12 cellular contexts compared by ENCODE assay signal in genomic region chr7:2980406-2981102, GRCh38.
DNase-seq lines count a peak whose midpoint lies in the region; ATAC-seq, FAIRE-seq and TF ChIP-seq lines count a peak whose summit lies in the region.
"Had no signal": no experiment of that assay in that cellular context is flagged by ENCODE, and none has a peak within 500 bp of the region (broad histone marks: within the 10 kb centered on the region; RNA-seq: fewer than 3 reads in every experiment).

No MANE protein-coding gene starts in this region.

- peak overlapping the region; percentile 60 for H3K4me3 ChIP-seq in DOHH2 (ENCODE audit: low read length)
- H3K4me3 ChIP-seq in brain microvascular endothelial cell (ENCODE audit: low read depth, low read length): no peak overlapping the region
- H3K4me3 ChIP-seq: neural progenitor cell had no signal

- H3K36me3 ChIP-seq in DOHH2 (ENCODE audit: control insufficient read depth, low read length) (peaks cover 36% of the 10 kb centered on the region), brain microvascular endothelial cell (replicated peaks) (no peaks in the 10 kb centered on the region)
- H3K36me3 ChIP-seq: neural progenitor cell had no signal

- peak; percentile 74 for FAIRE-seq in GM19239 (lab: Jason Lieb, UNC)

- H3K4me1 Mint-ChIP-seq in central memory CD8-positive, alpha-beta T cell: peaks cover 76% of the 10 kb centered on the region

- H3K27ac ChIP-seq in DOHH2 (ENCODE audit: low read depth, low read length) (peak overlapping the region; percentile 58), brain microvascular endothelial cell (no peak overlapping the region)
- H3K27ac ChIP-seq: neural progenitor cell had no signal

- TF ChIP-seq CTCF in DOHH2 (IDR thresholded peaks at IDR 0.05; ENCODE audit: low read depth, low read length, poor library complexity, severe bottlenecking) (no peak), brain microvascular endothelial cell (IDR thresholded peaks at IDR 0.05; ENCODE audit: low read depth, low read length, missing control alignments) (no peak)

- 0 out of 2 replicates have a peak, but pooled peaks cover 5% of the 10 kb centered on the region for H3F3A ChIP-seq in DOHH2 (ENCODE audit: control insufficient read depth, insufficient read depth)

- H3K4me2 ChIP-seq in DOHH2 (ENCODE audit: low read length): peak overlapping the region; percentile 70
- H3K4me2 ChIP-seq: neural progenitor cell had no signal

- in situ Hi-C loops in brain microvascular endothelial cell (cut with HindIII; ENCODE audit: low pct_ligation_motif_present, low sequenced_read_pairs): no loop called here

- H3K9me3 ChIP-seq in DOHH2 (ENCODE audit: control insufficient read depth, insufficient read depth, low read length): no peaks in the 10 kb centered on the region

- no peaks in the 10 kb centered on the region for H3K27me3 Mint-ChIP-seq in central memory CD8-positive, alpha-beta T cell

- no peaks in the 10 kb centered on the region for H3K9me3 Mint-ChIP-seq in central memory CD8-positive, alpha-beta T cell

- no peaks in the 10 kb centered on the region for H3K9me2 ChIP-seq in DOHH2 (replicated peaks; ENCODE audit: control insufficient read depth, low read length)

- ATAC-seq in central memory CD8-positive, alpha-beta T cell (replicated peaks; ENCODE audit: extremely low read depth, poor library complexity, severe bottlenecking): no peak
- ATAC-seq in HG03139 (IDR thresholded peaks at IDR 0.05; ENCODE audit: unreplicated experiment): no peak

- no peak for DNase-seq in GM19239 (ENCODE audit: insufficient read length, low spot score)
- DNase-seq in central memory CD8-positive, alpha-beta T cell (ENCODE audit: low spot score in 2 of 2): no peak
- DNase-seq in putamen (ENCODE audit: low spot score): peak; percentile 9
- no peak for DNase-seq in SW480 (ENCODE audit: low spot score)
- no peak for DNase-seq in brain microvascular endothelial cell
- DNase-seq: caudate nucleus, DMS53, NCI-H1105, NCI-H774 had no signal

- H3K4me3 Mint-ChIP-seq in central memory CD8-positive, alpha-beta T cell: peak overlapping the region; percentile 64
- H3K4me3 Mint-ChIP-seq: neural progenitor cell had no signal

- H3K79me2 ChIP-seq in DOHH2 (ENCODE audit: control insufficient read depth, low read length): peaks cover 72% of the 10 kb centered on the region

- no peaks in the 10 kb centered on the region for H3K27me3 ChIP-seq in DOHH2 (ENCODE audit: control insufficient read depth, low read length)
- H3K27me3 ChIP-seq in brain microvascular endothelial cell (replicated peaks): peaks cover 7% of the 10 kb centered on the region
- H3K27me3 ChIP-seq: neural progenitor cell had no signal

- peaks cover 27% of the 10 kb centered on the region for H4K20me1 ChIP-seq in DOHH2 (ENCODE audit: control insufficient read depth, insufficient read depth, low read depth, low read length)

- H3K27ac Mint-ChIP-seq in central memory CD8-positive, alpha-beta T cell (ENCODE audit: low read depth): peak overlapping the region; percentile 55
- H3K27ac Mint-ChIP-seq: neural progenitor cell had no signal

- peaks cover 22% of the 10 kb centered on the region for H3K36me3 Mint-ChIP-seq in central memory CD8-positive, alpha-beta T cell (ENCODE audit: insufficient read depth)
- H3K36me3 Mint-ChIP-seq: neural progenitor cell had no signal

- H3K4me1 ChIP-seq in DOHH2 (ENCODE audit: control insufficient read depth, low read length): peaks cover 57% of the 10 kb centered on the region
